Comparison of ENCODE assay signal across 10 cellular contexts in the genomic region with DNA sequence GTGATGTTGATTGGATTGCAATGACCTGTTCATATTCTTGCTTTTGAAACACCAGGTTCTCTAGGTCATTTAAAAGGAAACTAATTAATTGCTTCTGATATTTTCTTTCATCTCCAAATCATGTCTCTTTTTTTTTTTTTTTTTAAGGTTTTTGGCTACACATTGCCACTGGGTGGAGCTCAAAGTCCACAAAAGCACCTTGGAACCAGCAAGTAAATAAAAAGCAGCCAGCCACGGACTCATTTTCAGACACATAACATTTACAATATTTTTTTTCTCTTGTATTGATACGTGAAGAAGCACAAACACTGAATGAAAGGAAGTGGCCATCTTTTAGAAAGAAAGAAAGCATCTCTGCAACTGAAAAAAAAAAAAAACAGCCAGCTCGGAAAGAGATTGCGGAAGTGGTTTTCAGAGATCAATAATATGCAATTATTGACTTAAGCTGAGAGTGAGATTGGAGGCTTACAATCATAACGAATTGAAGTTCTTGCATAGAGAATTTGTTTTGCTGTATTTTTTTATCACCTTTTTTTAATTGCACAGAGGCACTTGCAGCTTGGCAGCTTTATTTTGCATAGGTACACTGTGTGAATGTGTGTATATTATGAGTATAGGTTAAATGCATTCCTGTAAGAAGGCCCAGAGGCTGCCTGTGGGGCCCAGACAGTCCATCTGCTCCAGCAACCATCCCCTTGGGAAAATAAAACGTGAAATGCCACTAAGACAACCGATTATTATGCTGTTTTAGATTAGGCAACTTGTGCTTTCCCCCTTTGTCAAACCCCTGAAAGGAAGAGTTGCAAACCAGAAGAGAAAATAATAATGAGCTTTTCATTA. TPM values are rescaled to one million over a fixed set of nuclear protein-coding genes. Genes with fewer than 3 reads are reported as not detected.
DNase-seq lines count a peak whose midpoint lies in the region; ATAC-seq and TF ChIP-seq lines count a peak whose summit lies in the region.
"Had no signal": no experiment of that assay in that cellular context is flagged by ENCODE, and none has a peak within 500 bp of the region (broad histone marks: within the 10 kb centered on the region; RNA-seq: fewer than 3 reads in every experiment).

No MANE protein-coding gene starts in this region.

- DNase-seq in NCI-H510A treated with DMSO at 0.1 percent for 48 hours (lab: John Stamatoyannopoulos, UW) (peak; percentile 28), glomerular visceral epithelial cell (ENCODE audit: extremely low spot score) (peak; percentile 59), retinal pigment epithelial cell (ENCODE audit: low read depth) (peak; percentile 18), UCSD-AML1 (lab: John Stamatoyannopoulos, UW; ENCODE audit: unreplicated experiment) (no peak)
- peak; percentile 65 for DNase-seq in activated CD8-positive, alpha-beta T cell treated with anti-CD3 and anti-CD28 coated beads, Interleukin-2, amount 10 ng/mL, durations not matched to agents 7 days and 5 days

- ATAC-seq in HG03432 (IDR thresholded peaks at IDR 0.05; ENCODE audit: unreplicated experiment) (peak; percentile 54), GM21717 (IDR thresholded peaks at IDR 0.05; ENCODE audit: unreplicated experiment) (no peak)
- no peak for ATAC-seq in activated CD8-positive, alpha-beta T cell treated with anti-CD3 and anti-CD28 coated beads, Interleukin-2, amount 10 ng/mL, durations not matched to agents 7 days and 5 days

- 0 out of 2 replicates have a peak, but pooled peaks cover 2% of the 10 kb centered on the region for H3K27me3 ChIP-seq in DOHH2 (ENCODE audit: control insufficient read depth, low read length)

- no peaks in the 10 kb centered on the region for H3K9me3 ChIP-seq in DOHH2 (ENCODE audit: control insufficient read depth, insufficient read depth, low read length)

- H4K20me1 ChIP-seq in DOHH2 (ENCODE audit: control insufficient read depth, insufficient read depth, low read depth, low read length): no peaks in the 10 kb centered on the region

- no peak overlapping the region for H3K27ac Mint-ChIP-seq in activated CD8-positive, alpha-beta T cell treated with anti-CD3 and anti-CD28 coated beads, Interleukin-2, amount 10 ng/mL, durations not matched to agents 7 days and 5 days
- H3K27ac Mint-ChIP-seq: activated naive CD4-positive, alpha-beta T cell treated with anti-CD3 and anti-CD28 coated beads, Interleukin-2, amount 50 U/mL, for 24 hours had no signal

- no peaks in the 10 kb centered on the region for H3K9me2 ChIP-seq in DOHH2 (replicated peaks; ENCODE audit: control insufficient read depth, low read length)

- H3K4me1 ChIP-seq in DOHH2 (ENCODE audit: control insufficient read depth, low read length): peaks cover 3% of the 10 kb centered on the region

- TF ChIP-seq CTCF in DOHH2 (IDR thresholded peaks at IDR 0.05; ENCODE audit: low read depth, low read length, poor library complexity, severe bottlenecking) (peak; percentile 62), retinal pigment epithelial cell (conservative IDR thresholded peaks at IDR 0.05; ENCODE audit: low read depth, low read length) (peak; percentile 59)

- peak overlapping the region; percentile 35 for H3K4me3 ChIP-seq in DOHH2 (ENCODE audit: low read length)
- no peak overlapping the region for H3K4me3 ChIP-seq in retinal pigment epithelial cell (ENCODE audit: low read length)

- no peaks in the 10 kb centered on the region for H3K79me2 ChIP-seq in DOHH2 (ENCODE audit: control insufficient read depth, low read length)

- H3K4me2 ChIP-seq in DOHH2 (ENCODE audit: low read length): peak overlapping the region; percentile 53

- POLR2A ChIA-PET in activated CD8-positive, alpha-beta T cell treated with anti-CD3 and anti-CD28 coated beads, Interleukin-2, amount 10 ng/mL, durations not matched to agents 7 days and 5 days (lab: Charles Lee): no interaction called here

- CTCF ChIA-PET in activated CD8-positive, alpha-beta T cell treated with anti-CD3 and anti-CD28 coated beads, Interleukin-2, amount 10 ng/mL, durations not matched to agents 7 days and 5 days (lab: Charles Lee): interaction anchor here (0.7 to 2.8 kb wide), 9 partner anchors 9 to 1708 kb away, joined by 3 to 33 read pairs (median 4); no protein-coding TSS in a partner anchor

- no peaks in the 10 kb centered on the region for H3K9me3 Mint-ChIP-seq in activated CD8-positive, alpha-beta T cell treated with anti-CD3 and anti-CD28 coated beads, Interleukin-2, amount 10 ng/mL, durations not matched to agents 7 days and 5 days (ENCODE audit: insufficient read depth)
- H3K9me3 Mint-ChIP-seq: activated naive CD4-positive, alpha-beta T cell treated with anti-CD3 and anti-CD28 coated beads, Interleukin-2, amount 50 U/mL, for 24 hours had no signal

- H3K4me1 Mint-ChIP-seq in activated CD8-positive, alpha-beta T cell treated with anti-CD3 and anti-CD28 coated beads, Interleukin-2, amount 10 ng/mL, durations not matched to agents 7 days and 5 days (ENCODE audit: low read depth): no peaks in the 10 kb centered on the region
- H3K4me1 Mint-ChIP-seq: activated naive CD4-positive, alpha-beta T cell treated with anti-CD3 and anti-CD28 coated beads, Interleukin-2, amount 50 U/mL, for 24 hours had no signal

- H3K36me3 ChIP-seq in DOHH2 (ENCODE audit: control insufficient read depth, low read length): no peaks in the 10 kb centered on the region

- H3K4me3 Mint-ChIP-seq in activated CD8-positive, alpha-beta T cell treated with anti-CD3 and anti-CD28 coated beads, Interleukin-2, amount 10 ng/mL, durations not matched to agents 7 days and 5 days: no peak overlapping the region
- H3K4me3 Mint-ChIP-seq: activated naive CD4-positive, alpha-beta T cell treated with anti-CD3 and anti-CD28 coated beads, Interleukin-2, amount 50 U/mL, for 24 hours had no signal

- H3K36me3 Mint-ChIP-seq in activated CD8-positive, alpha-beta T cell treated with anti-CD3 and anti-CD28 coated beads, Interleukin-2, amount 10 ng/mL, durations not matched to agents 7 days and 5 days (ENCODE audit: low read depth): no peaks in the 10 kb centered on the region
- H3K36me3 Mint-ChIP-seq: activated naive CD4-positive, alpha-beta T cell treated with anti-CD3 and anti-CD28 coated beads, Interleukin-2, amount 50 U/mL, for 24 hours had no signal

- peaks cover 30% of the 10 kb centered on the region for H3K27me3 Mint-ChIP-seq in activated CD8-positive, alpha-beta T cell treated with anti-CD3 and anti-CD28 coated beads, Interleukin-2, amount 10 ng/mL, durations not matched to agents 7 days and 5 days (ENCODE audit: low read depth)

- no peaks in the 10 kb centered on the region for H3F3A ChIP-seq in DOHH2 (ENCODE audit: control insufficient read depth, insufficient read depth)

- no peak overlapping the region for H3K27ac ChIP-seq in DOHH2 (ENCODE audit: low read depth, low read length)

RNA-seq across cellular contexts. Expression of gene CGA, which starts 28.2 kb away (rescaled TPM):
- total RNA-seq in activated CD8-positive, alpha-beta T cell treated with anti-CD3 and anti-CD28 coated beads, Interleukin-2, amount 10 ng/mL, durations not matched to agents 7 days and 5 days: not detected
- total RNA-seq: temporal lobe had no signal
